In genomic region chr4:153152453-153153338, GRCh38 we compare ENCODE assay signal across 8 cellular contexts. TPM values are rescaled to one million over a fixed set of nuclear protein-coding genes. Genes with fewer than 3 reads are reported as not detected.
DNase-seq lines count a peak whose midpoint lies in the region; ATAC-seq, FAIRE-seq and TF ChIP-seq lines count a peak whose summit lies in the region.

No MANE protein-coding gene starts in this region.

- no peak overlapping the region for H2BK15ac ChIP-seq in H9 (ENCODE audit: low read depth, low read length)

- H3K4me3 ChIP-seq in GM12878 (peak overlapping the region; percentile 62), iPS-20b (ENCODE audit: low read length) (peak overlapping the region; percentile 75)

- TF ChIP-seq EP300 in GM12878 (IDR thresholded peaks at IDR 0.05; ENCODE audit: borderline replicate concordance in 1 of 2, control insufficient read depth in 1 of 2, low read depth in 2 of 2, low read length in 2 of 2) = no peak

- H3K79me2 ChIP-seq in H9 (ENCODE audit: insufficient read depth, low read length) (no peaks in the 10 kb centered on the region), GM12878 (ENCODE audit: control insufficient read depth, insufficient read depth, low read length) (no peaks in the 10 kb centered on the region)

- no peak overlapping the region for H3T11ph ChIP-seq in H9 (ENCODE audit: low read length)

- CTCF ChIA-PET in GM12878 (lab: Yijun Ruan, JAX) = interaction anchor here (1.4 kb wide), 1 partner anchor 598 kb away, joined by 4 read pairs; no protein-coding TSS in a partner anchor

- no peak overlapping the region for H2AFZ ChIP-seq in H9 (ENCODE audit: low read length)
- peak overlapping the region; percentile 78 for H2AFZ ChIP-seq in GM12878 (ENCODE audit: control insufficient read depth, low read depth, low read length)

- no peak overlapping the region for H3K56ac ChIP-seq in H9 (ENCODE audit: insufficient read length, low read depth, low read length)

- H3K4me1 Mint-ChIP-seq in H9 = peaks cover 30 to 52% of the 10 kb centered on the region in 2 experiments

- no peaks in the 10 kb centered on the region for H3K9me3 ChIP-seq in H9 (ENCODE audit: control insufficient read depth, low read depth, low read length)
- H3K9me3 ChIP-seq in GM12878 (replicated peaks; ENCODE audit: control insufficient read depth, insufficient read depth, low read length) = no peaks in the 10 kb centered on the region
- no peaks in the 10 kb centered on the region for H3K9me3 ChIP-seq in iPS-20b (ENCODE audit: insufficient read depth, low read depth, low read length)

- WGBS in H9 (ENCODE audit: extremely low coverage, insufficient read length, low lambda C conversion rate) = no CpG with 5 or more reads among the region's 45 CpGs
- 3% methylated on average over 45 of the region's 45 CpGs for WGBS in GM12878 (ENCODE audit: insufficient coverage, insufficient replicate concordance, low lambda C conversion rate, missing lambda C conversion rate)

- TF ChIP-seq POLR2A in GM12878 (IDR thresholded peaks at IDR 0.05; ENCODE audit: low read depth, low read length) = no peak

- peaks cover 17% of the 10 kb centered on the region for H3K23me2 ChIP-seq in H9 (ENCODE audit: insufficient read length, low read depth, low read length, poor library complexity, severe bottlenecking)

- intact Hi-C loops in GM12878 (cut with micrococcal nuclease; ENCODE audit: unreplicated experiment) = loop anchor here (5.0 kb wide), 1 partner anchor 600 kb away; no protein-coding TSS in a partner anchor

- H3K27me3 ChIP-seq in H9 (ENCODE audit: insufficient read depth, low read length) (peaks cover 16% of the 10 kb centered on the region; the same call in 1 of the 2 replicates), GM12878 (replicated peaks in 1 of 2; ENCODE audit: control insufficient read depth in 2 of 2, insufficient read depth in 2 of 2, low read length in 1 of 2) (peaks cover 0 to 5% of the 10 kb centered on the region in 2 experiments; a peak in 3 of 4 replicates), iPS-20b (ENCODE audit: insufficient read depth, low read length) (peaks cover 69% of the 10 kb centered on the region)

- no peak for FAIRE-seq in GM12878 (lab: Jason Lieb, UNC)

- H3K18ac ChIP-seq in H9 (ENCODE audit: insufficient read length, low read depth, low read length) = no peak overlapping the region

- no TSS peak for BruUV-seq in GM12878 (replicated peaks; lab: Mats Ljungman, UMichigan)

- H3K36me3 ChIP-seq in GM12878 (ENCODE audit: control insufficient read depth in 2 of 2, insufficient read depth in 2 of 2, low read length in 1 of 2) (no peaks in the 10 kb centered on the region), iPS-20b (ENCODE audit: insufficient read depth, low read depth, low read length) (no peaks in the 10 kb centered on the region)

- no peak overlapping the region for H2BK5ac ChIP-seq in H9 (ENCODE audit: insufficient read length, low read length)

- no peaks in the 10 kb centered on the region for H3K4me1 ChIP-seq in H9 (ENCODE audit: insufficient read depth, low read length)
- H3K4me1 ChIP-seq in GM12878 (ENCODE audit: control insufficient read depth, insufficient read depth, low read length) = peaks cover 33% of the 10 kb centered on the region
- H3K4me1 ChIP-seq in iPS-20b (ENCODE audit: insufficient read depth, low read length) = peaks cover 25% of the 10 kb centered on the region

- SMC1A ChIA-PET in GM12878 (lab: Charles Lee; ENCODE audit: uncharacterized antibody, unreplicated experiment) = no interaction called here

- TF ChIP-seq RAD21 in GM12878 (IDR thresholded peaks at IDR 0.05; ENCODE audit: insufficient read depth, low read depth, low read length) = no peak

- no peak overlapping the region for H2AK5ac ChIP-seq in H9 (ENCODE audit: insufficient read length, low read length)

- H3K79me1 ChIP-seq in H9 (ENCODE audit: insufficient read depth, low read depth, low read length, poor library complexity, severe bottlenecking) = no peaks in the 10 kb centered on the region

- peak overlapping the region; percentile 74; the same call in 1 of the 2 replicates for H3K14ac ChIP-seq in H9 (ENCODE audit: insufficient read depth, low read length)

- H3K27ac ChIP-seq in H9 (ENCODE audit: insufficient read length, low read depth, low read length) (no peak overlapping the region), GM12878 (ENCODE audit: control insufficient read depth, insufficient read depth) (no peak overlapping the region), iPS-20b (ENCODE audit: low read length) (no peak overlapping the region)

- H3K4me2 ChIP-seq in H9 (ENCODE audit: insufficient read depth, insufficient read length, low read length) = peak overlapping the region; percentile 94
- peak overlapping the region; percentile 97 for H3K4me2 ChIP-seq in GM12878 (ENCODE audit: control insufficient read depth, insufficient read depth)

- H3K9me3 Mint-ChIP-seq in H9 = peaks cover 0 to 5% of the 10 kb centered on the region in 2 experiments; a peak in 1 of 5 replicates

- H3K27ac Mint-ChIP-seq in H9 = no peak overlapping the region; a peak in 2 of 7 replicates

- no peak for TF ChIP-seq CTCF in H9 (conservative IDR thresholded peaks at IDR 0.05)
- TF ChIP-seq CTCF in GM12878 (IDR thresholded peaks at IDR 0.05 in 2 of 3, conservative IDR thresholded peaks at IDR 0.05 in 1 of 3; ENCODE audit: control insufficient read depth in 2 of 3, extremely low read depth in 1 of 3, insufficient read depth in 1 of 3, low read depth in 3 of 3, low read length in 3 of 3) = no peak

- no peak overlapping the region for H2BK12ac ChIP-seq in H9 (ENCODE audit: insufficient read length, low read depth, low read length)

- no peak overlapping the region for H3K4ac ChIP-seq in H9 (ENCODE audit: low read depth, low read length)

- H3K4me3 Mint-ChIP-seq in H9 = peak overlapping the region; percentile 69 to 83

- no peak overlapping the region for H4K5ac ChIP-seq in H9 (ENCODE audit: insufficient read length, low read depth, low read length)

- in situ Hi-C loops in GM12878 (cut with MboI) = no loop called here

- RAD21 ChIA-PET in GM12878 (lab: Charles Lee; ENCODE audit: unreplicated experiment) = no interaction called here

- no peak overlapping the region for H2BK120ac ChIP-seq in H9 (ENCODE audit: low read depth, low read length, poor library complexity, severe bottlenecking)

- ATAC-seq in GM12878 (peak; percentile 45), HG02938 (IDR thresholded peaks at IDR 0.05; ENCODE audit: unreplicated experiment) (no peak)

- H3K36me3 Mint-ChIP-seq in H9 (ENCODE audit: insufficient read depth in 1 of 3, low read depth in 3 of 3) = no peaks in the 10 kb centered on the region

- DNase-seq in DMS53 (lab: John Stamatoyannopoulos, UW) = peak; percentile 81
- DNase-seq in H9 = no peak
- peak; percentile 67 for DNase-seq in NCI-H1092 (lab: John Stamatoyannopoulos, UW)
- peak; percentile 57 for DNase-seq in T-helper 9 cell
- no peak for DNase-seq in GM12878 (ENCODE audit: low read depth, low spot score)
- peak; percentile 47 to 72 for DNase-seq in stimulated activated CD4-positive, alpha-beta T cell treated with anti-CD3 and anti-CD28 coated beads, Interleukin-12 subunit alpha, Interleukin-12 subunit beta, amount 100 ng/mL, for 24 hours (ENCODE audit: low read depth in 2 of 2)

- no peak overlapping the region for H3K23ac ChIP-seq in H9 (ENCODE audit: insufficient read length, low read depth, low read length)

- H3K27me3 Mint-ChIP-seq in H9 (ENCODE audit: low read depth) = peaks cover 71% of the 10 kb centered on the region

- no peak overlapping the region for H4K91ac ChIP-seq in H9 (ENCODE audit: insufficient read length, low read depth, low read length)

- H2BK20ac ChIP-seq in H9 (ENCODE audit: low read depth, low read length, poor library complexity, severe bottlenecking) = no peak overlapping the region

- H3K9ac ChIP-seq in H9 (ENCODE audit: extremely low read depth, insufficient read length, low read length) (no peak overlapping the region), GM12878 (ENCODE audit: control insufficient read depth, insufficient read depth, low read length) (no peak overlapping the region), iPS-20b (ENCODE audit: low read depth, low read length) (peak overlapping the region; percentile 40; the same call in 1 of the 2 replicates)

- H4K8ac ChIP-seq in H9 (replicated peaks; ENCODE audit: insufficient read length, low read depth, low read length) = no peak overlapping the region

- POLR2A ChIA-PET in GM12878 (lab: Charles Lee) = interaction anchor here (0.6 kb wide), 1 partner anchor 10 kb away, joined by 3 read pairs; no protein-coding TSS in a partner anchor

- H4K20me1 ChIP-seq in H9 (ENCODE audit: control insufficient read depth, insufficient read depth, insufficient read length) (no peaks in the 10 kb centered on the region), GM12878 (ENCODE audit: control insufficient read depth, insufficient read depth) (no peaks in the 10 kb centered on the region)

TF ChIP-seq in GM12878, 131 proteins besides CTCF, POLR2A, EP300 and RAD21 (continues in another document):
- TF ChIP-seq SMAD1 (IDR thresholded peaks at IDR 0.05; ENCODE audit: low read depth, partially characterized antibody) (no peak), EGR1 (IDR thresholded peaks at IDR 0.05; ENCODE audit: borderline replicate concordance in 1 of 2, low read depth in 2 of 2, low read length in 2 of 2) (no peak)

RNA-seq across cellular contexts. Expression of gene TRIM2, which starts 51.5 kb away (rescaled TPM):
- total RNA-seq in H9 (2021) (28.9 and 29.0 TPM in 2 replicates), GM12878 (2014; rRNA removed) (0.06 and 0.11 TPM in 2 replicates), GM12878 (2014; rRNA removed; fragmentation: Illumina TruSeq; extraction: Trizol) (0.13 TPM in 1 of 2 replicates, not detected in the other), GM12878 (2021) (0.15 and 0.16 TPM in 2 replicates)
- 0.29 and 1.3 TPM in 2 replicates for total RNA-seq in GM12878 (2013; cell fraction: nucleolus; rRNA removed)
- 0.24 TPM for polyA plus RNA-seq in GM12878 (2011; ENCODE audit: low read depth)
- polyA plus RNA-seq in GM12878 (2011; rRNA removed) (0.16 and 0.18 TPM in 2 replicates), GM12878 (2014; fragmentation: Illumina TruSeq; extraction: Trizol) (0.07 TPM in 1 of 2 replicates, not detected in the other), GM12878 (2014; fragmentation: Nextera tagmentation; extraction: Ambion mirVana) (under 1 TPM in 1 of 2 experiments, not detected in 1; 0.18 TPM), GM12878 (2014; rRNA removed) (not detected in 2 replicates), GM12878 (2016; fragmentation: Nextera tagmentation; extraction: Ambion mirVana) (under 1 TPM in 1 of 2 experiments, not detected in 1; 0.19 TPM)
- 0.08 and 0.15 TPM in 2 replicates for polyA plus RNA-seq in GM12878 (2011; cell fraction: cytosol; rRNA removed)
- polyA plus RNA-seq in GM12878 (2011; cell fraction: nucleus; rRNA removed) = 0.06 and 0.58 TPM in 2 replicates
- polyA plus RNA-seq in GM12878 (2012) = 0.48 and 0.51 TPM in 2 replicates
- 0.36 TPM in 1 of 2 replicates, not detected in the other for polyA minus RNA-seq in GM12878 (2011; rRNA and poly(A)+ RNA removed)
- polyA minus RNA-seq in GM12878 (2011; cell fraction: cytosol; rRNA and poly(A)+ RNA removed) = not detected in 2 replicates
- polyA minus RNA-seq in GM12878 (2011; cell fraction: nucleus; rRNA and poly(A)+ RNA removed) = 0.19 and 0.24 TPM in 2 replicates

Comparison
In these comparisons a context has a peak if more than half of its experiments do, and no peak if none do; other contexts are left out.
1. DNase-seq: peak in DMS53 (single experiment), NCI-H1092 (single experiment), T-helper 9 cell (single experiment) and stimulated activated CD4-positive, alpha-beta T cell treated with anti-CD3 and anti-CD28 coated beads, Interleukin-12 subunit alpha, Interleukin-12 subunit beta, amount 100 ng/mL, for 24 hours (2 of 2); none in H9 (single experiment) and GM12878 (single experiment).
2. RNA of gene TRIM2, which starts 51.5 kb away (total RNA-seq): 28.9 to 29.0 TPM in H9; 0.06 to 1.3 TPM in GM12878; every median in the first group is over 10 times any median in the second.